In the genomic region with DNA sequence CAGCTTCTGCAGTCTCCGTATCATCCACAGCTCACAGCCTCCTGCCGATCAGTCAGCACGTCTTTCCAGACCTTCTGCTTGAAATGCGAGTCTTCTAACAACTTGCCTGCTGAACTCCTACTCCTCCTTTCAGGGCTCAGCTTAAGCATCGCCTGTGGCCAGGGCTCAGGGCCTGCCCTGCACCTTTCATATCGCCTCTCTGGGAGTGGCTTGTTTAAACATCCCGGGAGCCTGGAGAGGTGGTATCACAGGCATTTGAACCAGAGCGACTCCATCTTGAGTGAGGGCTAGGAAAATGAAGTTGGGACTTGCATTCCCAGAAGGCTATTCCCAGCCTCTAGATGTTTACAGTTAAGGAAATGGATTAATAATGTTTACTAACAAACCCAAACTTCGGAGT, we compare ENCODE assay signal across 2 cellular contexts.
TF ChIP-seq lines count a peak whose summit lies in the region.

No MANE protein-coding gene starts in this region.

TF ChIP-seq in A549, 52 proteins besides CTCF, POLR2A, EP300 and RAD21:
- TF ChIP-seq, protein P1, sequence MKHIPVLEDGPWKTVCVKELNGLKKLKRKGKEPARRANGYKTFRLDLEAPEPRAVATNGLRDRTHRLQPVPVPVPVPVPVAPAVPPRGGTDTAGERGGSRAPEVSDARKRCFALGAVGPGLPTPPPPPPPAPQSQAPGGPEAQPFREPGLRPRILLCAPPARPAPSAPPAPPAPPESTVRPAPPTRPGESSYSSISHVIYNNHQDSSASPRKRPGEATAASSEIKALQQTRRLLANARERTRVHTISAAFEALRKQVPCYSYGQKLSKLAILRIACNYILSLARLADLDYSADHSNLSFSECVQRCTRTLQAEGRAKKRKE (CRISPR knock-in tag; IDR thresholded peaks at IDR 0.05; ENCODE audit: low read depth) = 0 out of 2 replicates have a peak, but pooled peaks have one; percentile 50
- TF ChIP-seq TFCP2L1 (CRISPR knock-in tag; IDR thresholded peaks at IDR 0.05) (no peak), KDM1A (IDR thresholded peaks at IDR 0.05; ENCODE audit: low read depth) (no peak), ZC3H11A (IDR thresholded peaks at IDR 0.05) (no peak), RNF2 (IDR thresholded peaks at IDR 0.05; ENCODE audit: borderline replicate concordance, low read depth) (no peak), FOSL2 (IDR thresholded peaks at IDR 0.05) (no peak), FOSL2 (CRISPR knock-in tag; IDR thresholded peaks at IDR 0.05) (no peak), HOXA7 (CRISPR knock-in tag; IDR thresholded peaks at IDR 0.05) (no peak), EHF (CRISPR knock-in tag; IDR thresholded peaks at IDR 0.05) (no peak), HOXB13 (CRISPR knock-in tag; IDR thresholded peaks at IDR 0.05; ENCODE audit: low read depth) (0 out of 2 replicates have a peak, but pooled peaks have one; percentile 49), RARB (CRISPR knock-in tag; IDR thresholded peaks at IDR 0.05) (no peak), NPAS2 (CRISPR knock-in tag; IDR thresholded peaks at IDR 0.05; ENCODE audit: borderline replicate concordance) (no peak)
- TF ChIP-seq, protein P2, sequence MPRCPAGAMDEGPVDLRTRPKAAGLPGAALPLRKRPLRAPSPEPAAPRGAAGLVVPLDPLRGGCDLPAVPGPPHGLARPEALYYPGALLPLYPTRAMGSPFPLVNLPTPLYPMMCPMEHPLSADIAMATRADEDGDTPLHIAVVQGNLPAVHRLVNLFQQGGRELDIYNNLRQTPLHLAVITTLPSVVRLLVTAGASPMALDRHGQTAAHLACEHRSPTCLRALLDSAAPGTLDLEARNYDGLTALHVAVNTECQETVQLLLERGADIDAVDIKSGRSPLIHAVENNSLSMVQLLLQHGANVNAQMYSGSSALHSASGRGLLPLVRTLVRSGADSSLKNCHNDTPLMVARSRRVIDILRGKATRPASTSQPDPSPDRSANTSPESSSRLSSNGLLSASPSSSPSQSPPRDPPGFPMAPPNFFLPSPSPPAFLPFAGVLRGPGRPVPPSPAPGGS (IDR thresholded peaks at IDR 0.05) = no peak
TF ChIP-seq in A549: peak in this region for 2.

TF ChIP-seq in H1, 55 proteins besides CTCF, POLR2A, EP300 and RAD21:
- TF ChIP-seq SIN3A (conservative IDR thresholded peaks at IDR 0.05 in 1 of 2, IDR thresholded peaks at IDR 0.05 in 1 of 2; ENCODE audit: low read depth in 1 of 2, low read length in 2 of 2) = no peak
- TF ChIP-seq CEBPB (IDR thresholded peaks at IDR 0.05; ENCODE audit: low read depth, low read length) = no peak
- TF ChIP-seq, protein P3, sequence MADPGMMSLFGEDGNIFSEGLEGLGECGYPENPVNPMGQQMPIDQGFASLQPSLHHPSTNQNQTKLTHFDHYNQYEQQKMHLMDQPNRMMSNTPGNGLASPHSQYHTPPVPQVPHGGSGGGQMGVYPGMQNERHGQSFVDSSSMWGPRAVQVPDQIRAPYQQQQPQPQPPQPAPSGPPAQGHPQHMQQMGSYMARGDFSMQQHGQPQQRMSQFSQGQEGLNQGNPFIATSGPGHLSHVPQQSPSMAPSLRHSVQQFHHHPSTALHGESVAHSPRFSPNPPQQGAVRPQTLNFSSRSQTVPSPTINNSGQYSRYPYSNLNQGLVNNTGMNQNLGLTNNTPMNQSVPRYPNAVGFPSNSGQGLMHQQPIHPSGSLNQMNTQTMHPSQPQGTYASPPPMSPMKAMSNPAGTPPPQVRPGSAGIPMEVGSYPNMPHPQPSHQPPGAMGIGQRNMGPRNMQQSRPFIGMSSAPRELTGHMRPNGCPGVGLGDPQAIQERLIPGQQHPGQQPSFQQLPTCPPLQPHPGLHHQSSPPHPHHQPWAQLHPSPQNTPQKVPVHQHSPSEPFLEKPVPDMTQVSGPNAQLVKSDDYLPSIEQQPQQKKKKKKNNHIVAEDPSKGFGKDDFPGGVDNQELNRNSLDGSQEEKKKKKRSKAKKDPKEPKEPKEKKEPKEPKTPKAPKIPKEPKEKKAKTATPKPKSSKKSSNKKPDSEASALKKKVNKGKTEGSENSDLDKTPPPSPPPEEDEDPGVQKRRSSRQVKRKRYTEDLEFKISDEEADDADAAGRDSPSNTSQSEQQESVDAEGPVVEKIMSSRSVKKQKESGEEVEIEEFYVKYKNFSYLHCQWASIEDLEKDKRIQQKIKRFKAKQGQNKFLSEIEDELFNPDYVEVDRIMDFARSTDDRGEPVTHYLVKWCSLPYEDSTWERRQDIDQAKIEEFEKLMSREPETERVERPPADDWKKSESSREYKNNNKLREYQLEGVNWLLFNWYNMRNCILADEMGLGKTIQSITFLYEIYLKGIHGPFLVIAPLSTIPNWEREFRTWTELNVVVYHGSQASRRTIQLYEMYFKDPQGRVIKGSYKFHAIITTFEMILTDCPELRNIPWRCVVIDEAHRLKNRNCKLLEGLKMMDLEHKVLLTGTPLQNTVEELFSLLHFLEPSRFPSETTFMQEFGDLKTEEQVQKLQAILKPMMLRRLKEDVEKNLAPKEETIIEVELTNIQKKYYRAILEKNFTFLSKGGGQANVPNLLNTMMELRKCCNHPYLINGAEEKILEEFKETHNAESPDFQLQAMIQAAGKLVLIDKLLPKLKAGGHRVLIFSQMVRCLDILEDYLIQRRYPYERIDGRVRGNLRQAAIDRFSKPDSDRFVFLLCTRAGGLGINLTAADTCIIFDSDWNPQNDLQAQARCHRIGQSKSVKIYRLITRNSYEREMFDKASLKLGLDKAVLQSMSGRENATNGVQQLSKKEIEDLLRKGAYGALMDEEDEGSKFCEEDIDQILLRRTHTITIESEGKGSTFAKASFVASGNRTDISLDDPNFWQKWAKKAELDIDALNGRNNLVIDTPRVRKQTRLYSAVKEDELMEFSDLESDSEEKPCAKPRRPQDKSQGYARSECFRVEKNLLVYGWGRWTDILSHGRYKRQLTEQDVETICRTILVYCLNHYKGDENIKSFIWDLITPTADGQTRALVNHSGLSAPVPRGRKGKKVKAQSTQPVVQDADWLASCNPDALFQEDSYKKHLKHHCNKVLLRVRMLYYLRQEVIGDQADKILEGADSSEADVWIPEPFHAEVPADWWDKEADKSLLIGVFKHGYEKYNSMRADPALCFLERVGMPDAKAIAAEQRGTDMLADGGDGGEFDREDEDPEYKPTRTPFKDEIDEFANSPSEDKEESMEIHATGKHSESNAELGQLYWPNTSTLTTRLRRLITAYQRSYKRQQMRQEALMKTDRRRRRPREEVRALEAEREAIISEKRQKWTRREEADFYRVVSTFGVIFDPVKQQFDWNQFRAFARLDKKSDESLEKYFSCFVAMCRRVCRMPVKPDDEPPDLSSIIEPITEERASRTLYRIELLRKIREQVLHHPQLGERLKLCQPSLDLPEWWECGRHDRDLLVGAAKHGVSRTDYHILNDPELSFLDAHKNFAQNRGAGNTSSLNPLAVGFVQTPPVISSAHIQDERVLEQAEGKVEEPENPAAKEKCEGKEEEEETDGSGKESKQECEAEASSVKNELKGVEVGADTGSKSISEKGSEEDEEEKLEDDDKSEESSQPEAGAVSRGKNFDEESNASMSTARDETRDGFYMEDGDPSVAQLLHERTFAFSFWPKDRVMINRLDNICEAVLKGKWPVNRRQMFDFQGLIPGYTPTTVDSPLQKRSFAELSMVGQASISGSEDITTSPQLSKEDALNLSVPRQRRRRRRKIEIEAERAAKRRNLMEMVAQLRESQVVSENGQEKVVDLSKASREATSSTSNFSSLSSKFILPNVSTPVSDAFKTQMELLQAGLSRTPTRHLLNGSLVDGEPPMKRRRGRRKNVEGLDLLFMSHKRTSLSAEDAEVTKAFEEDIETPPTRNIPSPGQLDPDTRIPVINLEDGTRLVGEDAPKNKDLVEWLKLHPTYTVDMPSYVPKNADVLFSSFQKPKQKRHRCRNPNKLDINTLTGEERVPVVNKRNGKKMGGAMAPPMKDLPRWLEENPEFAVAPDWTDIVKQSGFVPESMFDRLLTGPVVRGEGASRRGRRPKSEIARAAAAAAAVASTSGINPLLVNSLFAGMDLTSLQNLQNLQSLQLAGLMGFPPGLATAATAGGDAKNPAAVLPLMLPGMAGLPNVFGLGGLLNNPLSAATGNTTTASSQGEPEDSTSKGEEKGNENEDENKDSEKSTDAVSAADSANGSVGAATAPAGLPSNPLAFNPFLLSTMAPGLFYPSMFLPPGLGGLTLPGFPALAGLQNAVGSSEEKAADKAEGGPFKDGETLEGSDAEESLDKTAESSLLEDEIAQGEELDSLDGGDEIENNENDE (IDR thresholded peaks at IDR 0.05; ENCODE audit: insufficient replicate concordance, low read length) = no peak
- TF ChIP-seq EGR1 (IDR thresholded peaks at IDR 0.05; ENCODE audit: borderline replicate concordance, low read depth, low read length) = no peak
- TF ChIP-seq, protein P4, sequence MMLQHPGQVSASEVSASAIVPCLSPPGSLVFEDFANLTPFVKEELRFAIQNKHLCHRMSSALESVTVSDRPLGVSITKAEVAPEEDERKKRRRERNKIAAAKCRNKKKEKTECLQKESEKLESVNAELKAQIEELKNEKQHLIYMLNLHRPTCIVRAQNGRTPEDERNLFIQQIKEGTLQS (IDR thresholded peaks at IDR 0.05; ENCODE audit: insufficient read depth, low read depth, low read length) = no peak
- TF ChIP-seq YY1 (IDR thresholded peaks at IDR 0.05; ENCODE audit: low read depth, low read length) = no peak
- no peak for TF ChIP-seq NRF1 (IDR thresholded peaks at IDR 0.05; ENCODE audit: low read depth, low read length)
- no peak for TF ChIP-seq TBP (IDR thresholded peaks at IDR 0.05; ENCODE audit: low read depth, low read length)
- TF ChIP-seq CREB1 (IDR thresholded peaks at IDR 0.05) = no peak
- no peak for TF ChIP-seq GTF2F1 (IDR thresholded peaks at IDR 0.05; ENCODE audit: borderline replicate concordance, low read depth, low read length)
- no peak for TF ChIP-seq RBBP5 (IDR thresholded peaks at IDR 0.05; ENCODE audit: borderline replicate concordance, low read depth, low read length)
- TF ChIP-seq SP2 (IDR thresholded peaks at IDR 0.05; ENCODE audit: low read length) = no peak
